In genomic region chr16:58866935-58867334, GRCh38 we compare ENCODE assay signal across 25 cellular contexts.
"Had no signal": no experiment of that assay in that cellular context is flagged by ENCODE, and none has a peak within 500 bp of the region (broad histone marks: within the 10 kb centered on the region; RNA-seq: fewer than 3 reads in every experiment).

No MANE protein-coding gene starts in this region.

- H3K27me3 ChIP-seq: hepatocyte, ovary, right atrium auricular region, right lobe of liver, tibial nerve, vagina had no signal

- H3K4me3 Mint-ChIP-seq: immature natural killer cell; naive thymus-derived CD4-positive, alpha-beta T cell; natural killer cell treated with Interleukin-12 subunit alpha and Interleukin-12 subunit beta and Interleukin-15 and Interleukin-18, amount 100 ng/mL, for 72 hours; stimulated activated memory B cell treated with anti-CD40 and anti-IgM and Interleukin-4, amounts not matched to agents 10 μg/mL and 1 μg/mL and 100 μg/mL, for 72 hours; stimulated activated naive CD8-positive, alpha-beta T cell treated with anti-CD3 and anti-CD28 coated beads, Interleukin-15, amount 100 ng/mL, for 72 hours; type B pancreatic cell had no signal

- H3K27ac Mint-ChIP-seq: immature natural killer cell; naive thymus-derived CD4-positive, alpha-beta T cell; natural killer cell treated with Interleukin-12 subunit alpha and Interleukin-12 subunit beta and Interleukin-15 and Interleukin-18, amount 100 ng/mL, for 72 hours; progenitor cell of endocrine pancreas; stimulated activated memory B cell treated with anti-CD40 and anti-IgM and Interleukin-4, amounts not matched to agents 10 μg/mL and 1 μg/mL and 100 μg/mL, for 72 hours; stimulated activated naive CD8-positive, alpha-beta T cell treated with anti-CD3 and anti-CD28 coated beads, Interleukin-15, amount 100 ng/mL, for 72 hours; type B pancreatic cell had no signal

- H3K36me3 ChIP-seq: left ventricle myocardium inferior, ovary, right atrium auricular region, right lobe of liver, tibial nerve, vagina had no signal

- H3K4me1 ChIP-seq: left ventricle myocardium inferior, right atrium auricular region, right lobe of liver, tibial nerve, vagina had no signal

- H3K79me2 ChIP-seq: hepatocyte had no signal

- H3K36me3 Mint-ChIP-seq: immature natural killer cell; naive thymus-derived CD4-positive, alpha-beta T cell; natural killer cell treated with Interleukin-12 subunit alpha and Interleukin-12 subunit beta and Interleukin-15 and Interleukin-18, amount 100 ng/mL, for 72 hours; stimulated activated memory B cell treated with anti-CD40 and anti-IgM and Interleukin-4, amounts not matched to agents 10 μg/mL and 1 μg/mL and 100 μg/mL, for 72 hours; type B pancreatic cell had no signal

- H3K9me3 ChIP-seq: left ventricle myocardium inferior, mucosa of descending colon, ovary, right atrium auricular region, right lobe of liver, tibial nerve, vagina had no signal

- H3K4me2 ChIP-seq: hepatocyte, smooth muscle cell had no signal

- H2AFZ ChIP-seq: hepatocyte had no signal

- ATAC-seq: mucosa of descending colon; naive thymus-derived CD4-positive, alpha-beta T cell; natural killer cell treated with Interleukin-12 subunit alpha and Interleukin-12 subunit beta and Interleukin-15 and Interleukin-18, amount 100 ng/mL, for 72 hours; right lobe of liver; stimulated activated memory B cell treated with anti-CD40 and anti-IgM and Interleukin-4, amounts not matched to agents 10 μg/mL and 1 μg/mL and 100 μg/mL, for 72 hours; stimulated activated naive CD8-positive, alpha-beta T cell treated with anti-CD3 and anti-CD28 coated beads, Interleukin-15, amount 100 ng/mL, for 72 hours had no signal

- H3K27me3 Mint-ChIP-seq: stimulated activated memory B cell treated with anti-CD40 and anti-IgM and Interleukin-4, amounts not matched to agents 10 μg/mL and 1 μg/mL and 100 μg/mL, for 72 hours had no signal

- DNase-seq: immature natural killer cell; left ventricle myocardium inferior; midbrain; mucosa of descending colon; naive thymus-derived CD4-positive, alpha-beta T cell; ovary; right lobe of liver; stimulated activated CD4-positive, alpha-beta T cell treated with anti-CD3 and anti-CD28 coated beads, Interleukin-1b, Interleukin-23, amount 100 ng/mL, for 48 hours; stimulated activated CD4-positive, alpha-beta T cell treated with anti-CD3 and anti-CD28 coated beads, Interleukin-2, amount 100 ng/mL, for 48 hours; stimulated activated CD4-positive, alpha-beta T cell treated with anti-CD3 and anti-CD28 coated beads, Interleukin-4, amount 100 ng/mL, for 4 hours; stimulated activated CD8-positive, alpha-beta memory T cell treated with anti-CD3 and anti-CD28 coated beads, Interleukin-4, amount 100 ng/mL, for 48 hours; stimulated activated naive CD4-positive, alpha-beta T cell treated with Interleukin-2 at 50 U/mL for 16 hours; stimulated activated naive CD8-positive, alpha-beta T cell treated with anti-CD3 and anti-CD28 coated beads, Interleukin-15, amount 100 ng/mL, for 72 hours; substantia nigra had no signal

- H3K27ac ChIP-seq: hepatocyte, left ventricle myocardium inferior, ovary, right atrium auricular region, right lobe of liver, tibial nerve, vagina had no signal

- H3K4me3 ChIP-seq: hepatocyte, left ventricle myocardium inferior, lung, mucosa of descending colon, ovary, right atrium auricular region, right lobe of liver, smooth muscle cell, tibial nerve, vagina had no signal

- FAIRE-seq: islet of Langerhans had no signal

- H3K9me3 Mint-ChIP-seq: immature natural killer cell; natural killer cell treated with Interleukin-12 subunit alpha and Interleukin-12 subunit beta and Interleukin-15 and Interleukin-18, amount 100 ng/mL, for 72 hours; type B pancreatic cell had no signal

- H3K4me1 Mint-ChIP-seq: naive thymus-derived CD4-positive, alpha-beta T cell; stimulated activated memory B cell treated with anti-CD40 and anti-IgM and Interleukin-4, amounts not matched to agents 10 μg/mL and 1 μg/mL and 100 μg/mL, for 72 hours; stimulated activated naive CD8-positive, alpha-beta T cell treated with anti-CD3 and anti-CD28 coated beads, Interleukin-15, amount 100 ng/mL, for 72 hours had no signal
